In genomic region chr21:37249112-37249904, GRCh38 we compare ENCODE assay signal across 25 cellular contexts. TPM values are rescaled to one million over a fixed set of nuclear protein-coding genes. Genes with fewer than 3 reads are reported as not detected.
DNase-seq lines count a peak whose midpoint lies in the region; ATAC-seq and TF ChIP-seq lines count a peak whose summit lies in the region.
"Had no signal": no experiment of that assay in that cellular context is flagged by ENCODE, and none has a peak within 500 bp of the region (broad histone marks: within the 10 kb centered on the region; RNA-seq: fewer than 3 reads in every experiment).

No MANE protein-coding gene starts in this region.

- H3K27ac Mint-ChIP-seq in activated T-helper 17 cell treated with anti-CD3 and anti-CD28 coated beads, Interleukin-2, amount 50 U/mL, for 72 hours, result no peak overlapping the region
- H3K27ac Mint-ChIP-seq: activated CD4-positive, alpha-beta T cell treated with anti-CD3 and anti-CD28 coated beads, Interleukin-2, amount 10 ng/mL, durations not matched to agents 7 days and 5 days; activated naive CD4-positive, alpha-beta T cell treated with anti-CD3 and anti-CD28 coated beads, Interleukin-2, amount 50 U/mL, for 24 hours had no signal

- no peaks in the 10 kb centered on the region for H3K9me3 Mint-ChIP-seq in activated T-helper 17 cell treated with anti-CD3 and anti-CD28 coated beads, Interleukin-2, amount 50 U/mL, for 72 hours
- H3K9me3 Mint-ChIP-seq: activated naive CD4-positive, alpha-beta T cell treated with anti-CD3 and anti-CD28 coated beads, Interleukin-2, amount 50 U/mL, for 24 hours had no signal

- TF ChIP-seq CTCF in AG10803 (conservative IDR thresholded peaks at IDR 0.05; ENCODE audit: low read length), result no peak

- H3K27me3 Mint-ChIP-seq in activated T-helper 17 cell treated with anti-CD3 and anti-CD28 coated beads, Interleukin-2, amount 50 U/mL, for 72 hours, result no peaks in the 10 kb centered on the region
- H3K27me3 Mint-ChIP-seq: activated CD4-positive, alpha-beta T cell treated with anti-CD3 and anti-CD28 coated beads, Interleukin-2, amount 10 ng/mL, durations not matched to agents 7 days and 5 days; activated naive CD4-positive, alpha-beta T cell treated with anti-CD3 and anti-CD28 coated beads, Interleukin-2, amount 50 U/mL, for 24 hours had no signal

- H3K4me3 Mint-ChIP-seq in activated T-helper 17 cell treated with anti-CD3 and anti-CD28 coated beads, Interleukin-2, amount 50 U/mL, for 72 hours, result peak overlapping the region; percentile 3
- H3K4me3 Mint-ChIP-seq: activated CD4-positive, alpha-beta T cell treated with anti-CD3 and anti-CD28 coated beads, Interleukin-2, amount 10 ng/mL, durations not matched to agents 7 days and 5 days; activated naive CD4-positive, alpha-beta T cell treated with anti-CD3 and anti-CD28 coated beads, Interleukin-2, amount 50 U/mL, for 24 hours had no signal

- H3K4me1 Mint-ChIP-seq in activated T-helper 17 cell treated with anti-CD3 and anti-CD28 coated beads, Interleukin-2, amount 50 U/mL, for 72 hours, result peaks cover 57% of the 10 kb centered on the region

- no peak overlapping the region for H3K4me3 ChIP-seq in AG10803 (ENCODE audit: low read length)
- H3K4me3 ChIP-seq: HAP-1, sigmoid colon, thyroid gland, uterus had no signal

- ATAC-seq in GM18868 (IDR thresholded peaks at IDR 0.05; ENCODE audit: unreplicated experiment), result peak; percentile 47
- peak; percentile 16 for ATAC-seq in activated T-helper 17 cell treated with anti-CD3 and anti-CD28 coated beads, Interleukin-2, amount 50 U/mL, for 72 hours (replicated peaks)
- ATAC-seq: left ventricle myocardium superior had no signal

- DNase-seq in AG10803 (ENCODE audit: low read depth) (peak; percentile 27), left kidney (ENCODE audit: low read depth, low spot score) (peak; percentile 62), NCI-H2081 treated with DMSO at 0.1 percent for 48 hours (lab: John Stamatoyannopoulos, UW) (no peak), hypothalamus (lab: John Stamatoyannopoulos, UW) (no peak), T-helper 1 cell (no peak)
- DNase-seq: activated CD4-positive, alpha-beta T cell treated with anti-CD3 and anti-CD28 coated beads, Interleukin-2, amount 10 ng/mL, durations not matched to agents 7 days and 5 days; aorta; DMS 273 treated with DMSO at 0.1 percent for 48 hours; effector CD8-positive, alpha-beta T cell; Kasumi-1; left ventricle myocardium superior; NCI-H1436; occipital lobe; SIG-M5; sigmoid colon; stimulated activated CD4-positive, alpha-beta T cell treated with anti-CD3 and anti-CD28 coated beads, Interleukin-12 subunit alpha, Interleukin-12 subunit beta, amount 100 ng/mL, for 4 hours; stimulated activated CD4-positive, alpha-beta T cell treated with anti-CD3 and anti-CD28 coated beads, Interleukin-2, amount 100 ng/mL, for 48 hours; T-helper 9 cell; thyroid gland; uterus; WERI-Rb-1 had no signal

- H3K36me3 Mint-ChIP-seq in activated T-helper 17 cell treated with anti-CD3 and anti-CD28 coated beads, Interleukin-2, amount 50 U/mL, for 72 hours (ENCODE audit: low read depth), result no peaks in the 10 kb centered on the region

RNA-seq across cellular contexts. Expression of gene VPS26C, which starts 17.8 kb away (rescaled TPM):
- total RNA-seq in activated T-helper 17 cell treated with anti-CD3 and anti-CD28 coated beads, Interleukin-2, amount 50 U/mL, for 72 hours, result 10 to 100 TPM; 72.1 to 78.5 TPM

Comparison
In these comparisons a context has a peak if more than half of its experiments do, and no peak if none do; other contexts are left out.
1. DNase-seq: peak in AG10803 (single experiment) and left kidney (single experiment); none in NCI-H2081 treated with DMSO at 0.1 percent for 48 hours (single experiment), hypothalamus (0 of 51) and T-helper 1 cell (0 of 5).